Comparison of ENCODE assay signal across 8 cellular contexts in genomic region chr15:73633991-73634495, GRCh38. TPM values are rescaled to one million over a fixed set of nuclear protein-coding genes. Genes with fewer than 3 reads are reported as not detected.
A peak's percentile ranks its signal among the peaks of the same experiment; 100 is the strongest.
DNase-seq lines count a peak whose midpoint lies in the region; ATAC-seq and TF ChIP-seq lines count a peak whose summit lies in the region.

No MANE protein-coding gene starts in this region.

- no peaks in the 10 kb centered on the region for H3F3A ChIP-seq in DOHH2 (ENCODE audit: control insufficient read depth, insufficient read depth)

- no peaks in the 10 kb centered on the region for H3K27me3 ChIP-seq in DOHH2 (ENCODE audit: control insufficient read depth, low read length)

- ATAC-seq in GM19328 (IDR thresholded peaks at IDR 0.05; ENCODE audit: unreplicated experiment) = no peak
- no peak for ATAC-seq in GM21447 (IDR thresholded peaks at IDR 0.05; ENCODE audit: unreplicated experiment)
- no peak for ATAC-seq in HG03457 (IDR thresholded peaks at IDR 0.05; ENCODE audit: unreplicated experiment)
- no peak for ATAC-seq in GM21619 (IDR thresholded peaks at IDR 0.05; ENCODE audit: unreplicated experiment)

- peaks cover 39% of the 10 kb centered on the region for H3K4me1 Mint-ChIP-seq in nephron

- no peaks in the 10 kb centered on the region for H3K9me3 Mint-ChIP-seq in nephron

- peaks cover 30% of the 10 kb centered on the region for H4K20me1 ChIP-seq in DOHH2 (ENCODE audit: control insufficient read depth, insufficient read depth, low read depth, low read length)

- DNase-seq in OCI-M1 (lab: John Stamatoyannopoulos, UW) (peak; percentile 51), dermis blood vessel endothelial cell (peak; percentile 50)

- H3K9me3 ChIP-seq in DOHH2 (ENCODE audit: control insufficient read depth, insufficient read depth, low read length) = no peaks in the 10 kb centered on the region

- H3K79me2 ChIP-seq in DOHH2 (ENCODE audit: control insufficient read depth, low read length) = peaks cover 39% of the 10 kb centered on the region

- H3K27me3 Mint-ChIP-seq in nephron (ENCODE audit: low read depth) = no peaks in the 10 kb centered on the region

- TF ChIP-seq CTCF in DOHH2 (IDR thresholded peaks at IDR 0.05; ENCODE audit: low read depth, low read length, poor library complexity, severe bottlenecking) (no peak), nephron (IDR thresholded peaks at IDR 0.05; ENCODE audit: unreplicated experiment in 3 of 3) (no peak)

- 0 out of 2 replicates have a peak overlapping the region, but pooled peaks have one; percentile 14 for H3K27ac ChIP-seq in DOHH2 (ENCODE audit: low read depth, low read length)

- H3K36me3 Mint-ChIP-seq in nephron (ENCODE audit: low read depth) = no peaks in the 10 kb centered on the region

- peak overlapping the region; percentile 74 for H3K4me3 ChIP-seq in DOHH2 (ENCODE audit: low read length)

- H3K4me2 ChIP-seq in DOHH2 (ENCODE audit: low read length) = peak overlapping the region; percentile 72

- H3K27ac Mint-ChIP-seq in nephron = peak overlapping the region; percentile 88 to 98 (median 96)

- peak overlapping the region; percentile 92 to 94 (median 93) for H3K4me3 Mint-ChIP-seq in nephron

- H3K36me3 ChIP-seq in DOHH2 (ENCODE audit: control insufficient read depth, low read length) = no peaks in the 10 kb centered on the region

- peaks cover 43% of the 10 kb centered on the region for H3K4me1 ChIP-seq in DOHH2 (ENCODE audit: control insufficient read depth, low read length)

- H3K9me2 ChIP-seq in DOHH2 (replicated peaks; ENCODE audit: control insufficient read depth, low read length) = no peaks in the 10 kb centered on the region

RNA-seq across cellular contexts. Expression of gene NPTN, which starts 0.9 kb away (rescaled TPM):
- total RNA-seq in dermis blood vessel endothelial cell = 102 and 136 TPM in 2 replicates

RNA-seq across cellular contexts. Expression of gene CD276, which starts 50.1 kb away (rescaled TPM):
- 43.6 and 106 TPM in 2 replicates for total RNA-seq in dermis blood vessel endothelial cell
